16 cellular contexts compared by ENCODE assay signal in genomic region chr2:241950413-241950863, GRCh38.
DNase-seq lines count a peak whose midpoint lies in the region; ATAC-seq and TF ChIP-seq lines count a peak whose summit lies in the region.
"Had no signal": no experiment of that assay in that cellular context is flagged by ENCODE, and none has a peak within 500 bp of the region (broad histone marks: within the 10 kb centered on the region; RNA-seq: fewer than 3 reads in every experiment).

No MANE protein-coding gene starts in this region.

- H3K4me2 ChIP-seq in GM23338 (no peak overlapping the region), PC-3 (ENCODE audit: low read length) (peak overlapping the region; percentile 48; the same call in 1 of the 2 replicates)

- intact Hi-C loops in PC-3 (cut with micrococcal nuclease), result no loop called here
- intact Hi-C loops in sigmoid colon (cut with DNase I), result no loop called here

- no TSS peak for BruUV-seq in PC-3 (replicated peaks; lab: Mats Ljungman, UMichigan)

- TF ChIP-seq EP300 in sigmoid colon (IDR thresholded peaks at IDR 0.05), result no peak

- H3K27ac ChIP-seq in GM23338 (ENCODE audit: low read depth) (no peak overlapping the region), PC-3 (ENCODE audit: low read length) (no peak overlapping the region), sigmoid colon (no peak overlapping the region)
- H3K27ac ChIP-seq: heart right ventricle, transverse colon had no signal

- H3K4me1 ChIP-seq in GM23338 (ENCODE audit: insufficient read depth) (peaks cover 12% of the 10 kb centered on the region; the same call in 1 of the 2 replicates), PC-3 (ENCODE audit: insufficient read depth, low read length) (no peaks in the 10 kb centered on the region), sigmoid colon (peaks cover 0 to 9% (median 4%) of the 10 kb centered on the region in 4 donors)

- H3K36me3 Mint-ChIP-seq in GM23338 (ENCODE audit: low read depth), result no peaks in the 10 kb centered on the region
- H3K36me3 Mint-ChIP-seq: natural killer cell had no signal

- TF ChIP-seq CTCF in GM23338 (conservative IDR thresholded peaks at IDR 0.05; ENCODE audit: low read depth in 2 of 2) (no peak), PC-3 (conservative IDR thresholded peaks at IDR 0.05; ENCODE audit: low read depth, low read length) (no peak), sigmoid colon (IDR thresholded peaks at IDR 0.05) (no peak)

- H3K36me3 ChIP-seq in GM23338 (ENCODE audit: insufficient read depth) (no peaks in the 10 kb centered on the region), PC-3 (ENCODE audit: low read depth, low read length) (no peaks in the 10 kb centered on the region), sigmoid colon (no peaks in the 10 kb centered on the region)
- H3K36me3 ChIP-seq: heart right ventricle, transverse colon had no signal

- CTCF ChIA-PET in PC-3 (lab: Charles Lee), result no interaction called here

- peaks cover 20% of the 10 kb centered on the region for H3K4me1 Mint-ChIP-seq in GM23338

- no peak overlapping the region for H3K27ac Mint-ChIP-seq in GM23338
- H3K27ac Mint-ChIP-seq: dendritic cell treated with granulocyte-macrophage colony-stimulating factor and Interleukin-4, amounts not matched to agents 40 ng/mL and 50 ng/mL, for 4 days; immature natural killer cell; natural killer cell; progenitor cell of endocrine pancreas; T-helper 1 cell treated with Interleukin-12 subunit alpha and Interleukin-12 subunit beta and Interleukin-4 antibody, amounts not matched to agents 30 μg/mL and 1 μg/mL, for 36 hours had no signal

- POLR2A ChIA-PET in PC-3 (lab: Charles Lee; ENCODE audit: unreplicated experiment), result no interaction called here

- WGBS in sigmoid colon, 2 donors, result 17 to 51% methylated on average over 20 of the region's 20 CpGs

- H3K9me2 ChIP-seq in GM23338 (ENCODE audit: insufficient read depth) (no peaks in the 10 kb centered on the region), PC-3 (replicated peaks; ENCODE audit: low read length) (no peaks in the 10 kb centered on the region)

- TF ChIP-seq POLR2A in sigmoid colon (IDR thresholded peaks at IDR 0.05), result no peak

- H3K9ac ChIP-seq in PC-3 (ENCODE audit: low read length), result no peak overlapping the region

- H3K27me3 Mint-ChIP-seq in GM23338 (ENCODE audit: insufficient read depth, low read depth, poor library complexity), result peaks cover 26% of the 10 kb centered on the region

- no peak overlapping the region for H3K4me3 ChIP-seq in GM23338
- no peak overlapping the region for H3K4me3 ChIP-seq in PC-3 (ENCODE audit: low read length)
- H3K4me3 ChIP-seq in sigmoid colon, result no peak overlapping the region
- H3K4me3 ChIP-seq: transverse colon had no signal

- H3K4me3 Mint-ChIP-seq in GM23338, result no peak overlapping the region
- H3K4me3 Mint-ChIP-seq: dendritic cell treated with granulocyte-macrophage colony-stimulating factor and Interleukin-4, amounts not matched to agents 40 ng/mL and 50 ng/mL, for 4 days; immature natural killer cell; natural killer cell; T-helper 1 cell treated with Interleukin-12 subunit alpha and Interleukin-12 subunit beta and Interleukin-4 antibody, amounts not matched to agents 30 μg/mL and 1 μg/mL, for 36 hours had no signal

- H3K27me3 ChIP-seq in GM23338 (ENCODE audit: insufficient read depth) (peaks cover 15% of the 10 kb centered on the region; the same call in 1 of the 2 replicates), PC-3 (ENCODE audit: low read length) (no peaks in the 10 kb centered on the region), sigmoid colon (peaks cover 0 to 26% (median 0%) of the 10 kb centered on the region in 3 donors)
- H3K27me3 ChIP-seq: transverse colon had no signal

- H3F3A ChIP-seq in GM23338 (replicated peaks; ENCODE audit: low read depth), result peaks cover 3% of the 10 kb centered on the region; the same call in 1 of the 2 replicates
- no peaks in the 10 kb centered on the region for H3F3A ChIP-seq in PC-3 (ENCODE audit: low read length, unreplicated experiment)

- ATAC-seq in GM23338 (peak; percentile 7), PC-3 (0 out of 2 replicates have a peak, but pooled peaks have one; percentile 20), left lobe of liver (peak; percentile 72)

- H2AFZ ChIP-seq in GM23338 (no peak overlapping the region), PC-3 (ENCODE audit: low read length) (no peak overlapping the region)

- H3K79me2 ChIP-seq in GM23338 (replicated peaks; ENCODE audit: insufficient read depth) (no peaks in the 10 kb centered on the region), PC-3 (ENCODE audit: low read length) (no peaks in the 10 kb centered on the region)

- no peak for DNase-seq in GM23338 (ENCODE audit: low spot score)
- DNase-seq in PC-3, result no peak
- DNase-seq in left lobe of liver (ENCODE audit: low spot score), result no peak
- peak; percentile 33 for DNase-seq in sigmoid colon
- no peak for DNase-seq in EL
- DNase-seq in stimulated activated CD4-positive, alpha-beta T cell treated with anti-CD3 and anti-CD28 coated beads, Interleukin-2, amount 100 ng/mL, for 24 hours, result no peak
- DNase-seq in epidermal melanocyte (ENCODE audit: insufficient read length, low spot score), result no peak
- DNase-seq: NCI-H1417 treated with DMSO at 0.1 percent for 48 hours, NCI-H524 treated with DMSO at 0.1 percent for 48 hours had no signal

- H3K9me3 ChIP-seq in PC-3 (ENCODE audit: low read length), result no peaks in the 10 kb centered on the region
- H3K9me3 ChIP-seq in sigmoid colon, result no peaks in the 10 kb centered on the region
- H3K9me3 ChIP-seq: heart right ventricle, transverse colon had no signal

- H3K9me3 Mint-ChIP-seq in GM23338, result no peaks in the 10 kb centered on the region; the same call in 2 of the 3 replicates
- H3K9me3 Mint-ChIP-seq: dendritic cell treated with granulocyte-macrophage colony-stimulating factor and Interleukin-4, amounts not matched to agents 40 ng/mL and 50 ng/mL, for 4 days; natural killer cell; T-helper 1 cell treated with Interleukin-12 subunit alpha and Interleukin-12 subunit beta and Interleukin-4 antibody, amounts not matched to agents 30 μg/mL and 1 μg/mL, for 36 hours had no signal

- H4K20me1 ChIP-seq in GM23338 (replicated peaks; ENCODE audit: insufficient read depth) (no peaks in the 10 kb centered on the region; the same call in 1 of the 2 replicates), PC-3 (ENCODE audit: low read length) (no peaks in the 10 kb centered on the region)

TF ChIP-seq in GM23338, 12 proteins besides CTCF, POLR2A, EP300 and RAD21 (continues in another document):
- no peak for TF ChIP-seq ZNF462 (CRISPR knock-in tag; IDR thresholded peaks at IDR 0.05)
- TF ChIP-seq NANOG (IDR thresholded peaks at IDR 0.05; ENCODE audit: borderline replicate concordance), result no peak

Comparison
In these comparisons a context has a peak if more than half of its experiments do, and no peak if none do; other contexts are left out.
1. ATAC-seq: peak in every context shown above with its lines; median percentile 72 in left lobe of liver; 20 in PC-3; 7 in GM23338.